In the genomic region with DNA sequence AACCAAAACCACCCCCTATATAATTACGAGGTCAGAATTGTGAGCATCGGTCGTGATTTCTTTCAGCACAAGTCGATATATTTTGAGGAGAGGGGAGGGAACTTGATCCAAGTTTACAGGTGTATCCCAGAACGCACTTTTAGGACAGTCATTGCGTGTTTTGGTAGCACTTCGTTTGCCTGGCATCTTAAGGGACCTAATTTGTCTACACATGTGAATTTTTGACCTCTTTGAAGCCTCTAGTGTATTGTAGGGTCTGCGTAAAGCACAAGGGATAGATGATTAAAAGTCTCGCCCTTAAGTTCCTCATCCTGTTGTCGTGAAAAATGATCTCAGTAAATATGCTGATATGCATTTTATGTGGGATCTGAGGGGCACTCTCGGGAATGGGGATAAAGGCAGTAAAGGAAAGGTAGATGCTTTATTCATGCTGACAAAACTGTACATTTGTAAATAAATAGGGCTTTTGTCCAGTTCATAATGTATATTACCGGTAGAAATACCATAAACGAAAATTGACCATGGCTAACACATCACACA, we compare ENCODE assay signal across 8 cellular contexts. TPM values are rescaled to one million over a fixed set of nuclear protein-coding genes. Genes with fewer than 3 reads are reported as not detected.
DNase-seq lines count a peak whose midpoint lies in the region; FAIRE-seq and TF ChIP-seq lines count a peak whose summit lies in the region.

No MANE protein-coding gene starts in this region.

- H3K27ac ChIP-seq in AG04450 (ENCODE audit: low read depth, low read length), result peak overlapping the region; percentile 32
- H3K27ac ChIP-seq in HUES48 (ENCODE audit: low read depth, low read length), result peak overlapping the region; percentile 79
- peak overlapping the region; percentile 28 for H3K27ac ChIP-seq in muscle layer of duodenum (ENCODE audit: low read length)

- CTCF ChIA-PET in AG04450 (lab: Charles Lee) (interaction anchor here (0.6 to 1.7 kb wide), 2 partner anchors 21 to 122 kb away, joined by 3 to 5 read pairs; no protein-coding TSS in a partner anchor), HEK293T (lab: Yijun Ruan, JAX) (interaction anchor here (0.7 kb wide), 1 partner anchor 1391 kb away, joined by 5 read pairs; no protein-coding TSS in a partner anchor)

- H3K9me3 ChIP-seq in AG04450 (ENCODE audit: control insufficient read depth, insufficient read depth, low read length), result no peaks in the 10 kb centered on the region
- no peaks in the 10 kb centered on the region for H3K9me3 ChIP-seq in HUES48 (ENCODE audit: control insufficient read depth, insufficient read depth, low read length)
- H3K9me3 ChIP-seq in muscle layer of duodenum (ENCODE audit: control insufficient read depth in 1 of 2, low read length in 2 of 2), result no peaks in the 10 kb centered on the region

- H3K27me3 ChIP-seq in AG04450 (ENCODE audit: control insufficient read depth, insufficient read depth, low read length) (no peaks in the 10 kb centered on the region), HUES48 (ENCODE audit: control insufficient read depth, insufficient read depth, low read length) (no peaks in the 10 kb centered on the region), bronchial epithelial cell (ENCODE audit: control insufficient read depth, insufficient read depth, low read length) (no peaks in the 10 kb centered on the region), muscle layer of duodenum (ENCODE audit: low read depth, low read length) (no peaks in the 10 kb centered on the region)

- POLR2A ChIA-PET in AG04450 (lab: Yijun Ruan, JAX) (no interaction called here), HEK293T (lab: Yijun Ruan, JAX) (interaction anchor here (0.9 to 1.3 kb wide), 6 partner anchors 27 to 160 kb away, joined by 3 to 4 read pairs (median 4); partner anchors contain the start of gene LGR4)

- FAIRE-seq in bronchial epithelial cell (lab: Jason Lieb, UNC), result no peak

- H3K9ac ChIP-seq in HUES48 (ENCODE audit: low read depth, low read length), result peak overlapping the region; percentile 51

- H3K4me1 ChIP-seq in HUES48 (ENCODE audit: control insufficient read depth, insufficient read depth, low read length) (peaks cover 25% of the 10 kb centered on the region), muscle layer of duodenum (ENCODE audit: control insufficient read depth in 1 of 2, insufficient read depth in 2 of 2, low read length in 2 of 2) (peaks cover 0 to 11% of the 10 kb centered on the region in 2 donors)

- DNase-seq in AG04450 (ENCODE audit: low read depth, low spot score), result no peak
- no peak for DNase-seq in bronchial epithelial cell (ENCODE audit: low read depth)
- DNase-seq in NCI-H1930 (lab: John Stamatoyannopoulos, UW), result no peak
- no peak for DNase-seq in NCI-H1092 treated with DMSO at 0.1 percent for 48 hours (lab: John Stamatoyannopoulos, UW)
- DNase-seq in HEK293T (ENCODE audit: extremely low spot score), result no peak
- DNase-seq in dedifferentiated amniotic fluid mesenchymal stem cell (ENCODE audit: extremely low spot score), result no peak

- H3K4me3 ChIP-seq in AG04450 (ENCODE audit: low read depth, low read length) (peak overlapping the region; percentile 85), HUES48 (ENCODE audit: low read depth, low read length) (peak overlapping the region; percentile 96), bronchial epithelial cell (ENCODE audit: low read depth, low read length) (peak overlapping the region; percentile 83), muscle layer of duodenum (ENCODE audit: low read depth in 1 of 2, low read length in 2 of 2) (peak overlapping the region; percentile 80 to 96)

- peaks cover 20% of the 10 kb centered on the region for H3K36me3 ChIP-seq in HUES48 (ENCODE audit: control insufficient read depth, insufficient read depth, low read length)
- peaks cover 3% of the 10 kb centered on the region for H3K36me3 ChIP-seq in bronchial epithelial cell (ENCODE audit: control insufficient read depth, insufficient read depth, low read length)
- peaks cover 4 to 6% of the 10 kb centered on the region in 2 donors for H3K36me3 ChIP-seq in muscle layer of duodenum (ENCODE audit: control insufficient read depth in 1 of 2, insufficient read depth in 2 of 2, low read length in 2 of 2)

- TF ChIP-seq CTCF in AG04450 (IDR thresholded peaks at IDR 0.05; ENCODE audit: low read depth, low read length), result no peak
- TF ChIP-seq CTCF in bronchial epithelial cell (IDR thresholded peaks at IDR 0.05; ENCODE audit: insufficient read depth, low read length, severe bottlenecking), result no peak

TF ChIP-seq in HEK293T, 16 proteins besides CTCF, POLR2A, EP300 and RAD21:
- TF ChIP-seq ARNT (IDR thresholded peaks at IDR 0.05), result no peak
- no peak for TF ChIP-seq TARDBP (IDR thresholded peaks at IDR 0.05)
- no peak for TF ChIP-seq LEF1 (IDR thresholded peaks at IDR 0.05; ENCODE audit: borderline replicate concordance)
- TF ChIP-seq BHLHE40 (IDR thresholded peaks at IDR 0.05; ENCODE audit: borderline replicate concordance), result no peak
- TF ChIP-seq FOXA1 (IDR thresholded peaks at IDR 0.05), result no peak
- no peak for TF ChIP-seq ZNF384 (IDR thresholded peaks at IDR 0.05)
- TF ChIP-seq SUZ12 (IDR thresholded peaks at IDR 0.05), result no peak
- no peak for TF ChIP-seq FOXK2 (IDR thresholded peaks at IDR 0.05)
- no peak for TF ChIP-seq PKNOX1 (IDR thresholded peaks at IDR 0.05)
- TF ChIP-seq ELF4 (IDR thresholded peaks at IDR 0.05), result no peak

RNA-seq across cellular contexts. Expression of gene CCDC34, which starts 0.6 kb away (rescaled TPM):
- 3.1 and 3.9 TPM in 2 replicates for polyA plus RNA-seq in AG04450 (2011; rRNA removed)
- polyA minus RNA-seq in AG04450 (2011; rRNA and poly(A)+ RNA removed), result 0.83 and 1.4 TPM in 2 replicates
- total RNA-seq in bronchial epithelial cell, result 1.3 and 2.0 TPM in 2 replicates

Comparison
In these comparisons a context has a peak if more than half of its experiments do, and no peak if none do; other contexts are left out.
1. H3K27ac ChIP-seq: peak in every context shown above with its lines; median percentile 79 in HUES48; 32 in AG04450; 28 in muscle layer of duodenum.